9 cellular contexts compared by ENCODE assay signal in the genomic region with DNA sequence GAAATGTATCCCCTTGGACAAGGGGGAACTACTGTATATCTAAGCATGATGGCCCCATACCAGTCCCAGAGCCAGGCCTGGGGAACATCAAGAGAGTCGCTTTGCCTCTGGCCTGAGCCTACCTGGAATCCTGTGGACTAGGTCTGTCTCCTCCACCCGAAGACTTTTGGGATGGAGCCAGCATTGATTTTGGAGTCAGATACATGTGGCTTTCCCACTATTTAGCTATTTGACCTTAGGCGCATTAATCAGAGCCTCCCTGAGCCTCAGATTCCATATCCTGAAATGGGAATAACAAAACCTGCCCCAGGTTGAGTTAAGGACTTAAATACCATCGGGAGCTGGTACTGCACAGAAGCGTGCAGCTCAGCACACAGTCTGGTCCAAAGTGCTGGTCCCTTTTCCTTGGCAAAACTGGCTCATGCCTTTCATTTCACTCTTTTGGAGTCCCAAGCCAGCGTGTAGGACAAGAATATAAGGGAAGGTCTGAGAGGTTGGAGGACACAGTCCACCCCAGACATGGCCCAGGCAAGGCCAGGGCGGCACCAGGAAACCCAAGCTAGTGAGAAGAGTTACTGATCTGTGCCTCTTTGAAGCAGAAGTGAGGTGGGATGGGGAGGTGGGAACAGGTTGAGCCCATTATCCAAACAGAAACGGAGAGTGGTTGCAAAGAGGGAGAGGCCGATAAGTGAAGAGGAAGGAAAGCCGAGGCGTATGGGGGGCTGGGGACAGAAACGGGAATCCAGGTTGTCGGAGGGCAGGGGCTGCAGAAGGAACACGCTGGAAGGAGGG. TPM values are rescaled to one million over a fixed set of nuclear protein-coding genes. Genes with fewer than 3 reads are reported as not detected.
DNase-seq lines count a peak whose midpoint lies in the region; ATAC-seq and TF ChIP-seq lines count a peak whose summit lies in the region.
"Had no signal": no experiment of that assay in that cellular context is flagged by ENCODE, and none has a peak within 500 bp of the region (broad histone marks: within the 10 kb centered on the region; RNA-seq: fewer than 3 reads in every experiment).

No MANE protein-coding gene starts in this region.

- no peaks in the 10 kb centered on the region for H3K36me3 ChIP-seq in BLaER1 treated with 17β-estradiol and CSF1 and Interleukin-3, amounts not matched to agents 10 nM and 100 nM
- no peaks in the 10 kb centered on the region for H3K36me3 ChIP-seq in KMS-11 (ENCODE audit: insufficient read depth)
- no peaks in the 10 kb centered on the region for H3K36me3 ChIP-seq in ectodermal cell (ENCODE audit: control insufficient read depth, insufficient read depth, low read length)

- H3K4me1 ChIP-seq in BLaER1 treated with 17β-estradiol and CSF1 and Interleukin-3, amounts not matched to agents 10 nM and 100 nM, result peaks cover 8 to 29% (median 21%) of the 10 kb centered on the region in 10 experiments; a peak in 19 of 20 replicates
- H3K4me1 ChIP-seq in KMS-11 (ENCODE audit: low read depth, poor library complexity, severe bottlenecking) (peaks cover 5% of the 10 kb centered on the region), ectodermal cell (ENCODE audit: control insufficient read depth, insufficient read depth, low read length) (peaks cover 6% of the 10 kb centered on the region)

- TF ChIP-seq CTCF in KMS-11 (conservative IDR thresholded peaks at IDR 0.05; ENCODE audit: low read depth, low read length), result no peak

- no peaks in the 10 kb centered on the region for H3K79me2 ChIP-seq in KMS-11 (ENCODE audit: insufficient read depth, low read depth)

- POLR2A ChIA-PET in naive thymus-derived CD8-positive, alpha-beta T cell (lab: Charles Lee), result no interaction called here

- H2AFZ ChIP-seq in KMS-11 (ENCODE audit: low read depth), result peak overlapping the region; percentile 56; the same call in 1 of the 2 replicates

- no peaks in the 10 kb centered on the region for H3K9me3 Mint-ChIP-seq in naive thymus-derived CD8-positive, alpha-beta T cell

- peak overlapping the region in 1 of 10 donors; percentile 1 for H3K27ac Mint-ChIP-seq in naive thymus-derived CD8-positive, alpha-beta T cell

- peaks cover 11 to 27% (median 14%) of the 10 kb centered on the region in 11 experiments; a peak in 19 of 22 replicates for H3K27me3 ChIP-seq in BLaER1 treated with 17β-estradiol and CSF1 and Interleukin-3, amounts not matched to agents 10 nM and 100 nM
- 0 out of 2 replicates have a peak, but pooled peaks cover 3% of the 10 kb centered on the region for H3K27me3 ChIP-seq in KMS-11 (ENCODE audit: insufficient read depth, low read depth)
- peaks cover 50% of the 10 kb centered on the region for H3K27me3 ChIP-seq in ectodermal cell (ENCODE audit: control insufficient read depth, insufficient read depth, low read length, poor library complexity, severe bottlenecking)

- DNase-seq in naive thymus-derived CD8-positive, alpha-beta T cell, result no peak
- no peak for DNase-seq in putamen (ENCODE audit: low spot score)
- DNase-seq in SKM-1 (lab: John Stamatoyannopoulos, UW; ENCODE audit: unreplicated experiment), result no peak
- DNase-seq in activated gamma-delta T cell (lab: John Stamatoyannopoulos, UW), result no peak

- peak overlapping the region in 5 of 11 experiments; percentile 46 to 75 (median 64); a peak in 7 of 22 replicates for H3K9ac ChIP-seq in BLaER1 treated with 17β-estradiol and CSF1 and Interleukin-3, amounts not matched to agents 10 nM and 100 nM
- H3K9ac ChIP-seq in KMS-11, result no peak overlapping the region

- ATAC-seq in naive thymus-derived CD8-positive, alpha-beta T cell, result no peak
- ATAC-seq in GM19455 (IDR thresholded peaks at IDR 0.05; ENCODE audit: unreplicated experiment), result no peak

- H3K9me3 ChIP-seq in BLaER1 treated with 17β-estradiol and CSF1 and Interleukin-3, amounts not matched to agents 10 nM and 100 nM (replicated peaks in 1 of 11), result no peaks in the 10 kb centered on the region
- H3K9me3 ChIP-seq in ectodermal cell (ENCODE audit: control insufficient read depth, low read length), result no peaks in the 10 kb centered on the region

- peaks cover 0 to 2% (median 0%) of the 10 kb centered on the region in 3 donors for H3K36me3 Mint-ChIP-seq in naive thymus-derived CD8-positive, alpha-beta T cell

- peak overlapping the region; percentile 56 to 69 (median 62); a peak in 19 of 20 replicates for H3K4me3 ChIP-seq in BLaER1 treated with 17β-estradiol and CSF1 and Interleukin-3, amounts not matched to agents 10 nM and 100 nM
- H3K4me3 ChIP-seq in KMS-11 (IDR thresholded peaks at IDR 0.05; ENCODE audit: insufficient read depth, low read depth, low read length), result no peak overlapping the region
- H3K4me3 ChIP-seq in ectodermal cell (ENCODE audit: insufficient read depth, low read depth, low read length), result peak overlapping the region; percentile 38

- 50 to 56% methylated on average over 14 of the region's 14 CpGs for WGBS in ectodermal cell, 2 experiments

- peak overlapping the region; percentile 96 to 100 (median 100) for H3K4me2 ChIP-seq in BLaER1 treated with 17β-estradiol and CSF1 and Interleukin-3, amounts not matched to agents 10 nM and 100 nM
- H3K4me2 ChIP-seq in KMS-11, result peak overlapping the region; percentile 71; the same call in 1 of the 2 replicates

- peaks cover 0 to 9% (median 0%) of the 10 kb centered on the region in 11 experiments; a peak in 4 of 22 replicates for H4K20me1 ChIP-seq in BLaER1 treated with 17β-estradiol and CSF1 and Interleukin-3, amounts not matched to agents 10 nM and 100 nM
- H4K20me1 ChIP-seq in KMS-11 (ENCODE audit: insufficient read depth), result no peaks in the 10 kb centered on the region

- no peak overlapping the region for H3K27ac ChIP-seq in BLaER1 treated with 17β-estradiol and CSF1 and Interleukin-3, amounts not matched to agents 10 nM and 100 nM
- no peak overlapping the region for H3K27ac ChIP-seq in KMS-11
- no peak overlapping the region for H3K27ac ChIP-seq in ectodermal cell (ENCODE audit: insufficient read depth, low read depth, low read length, poor library complexity, severe bottlenecking)

- peaks cover 11 to 20% (median 15%) of the 10 kb centered on the region in 4 donors for H3K4me1 Mint-ChIP-seq in naive thymus-derived CD8-positive, alpha-beta T cell

- peaks cover 23 to 51% (median 33%) of the 10 kb centered on the region in 5 donors for H3K27me3 Mint-ChIP-seq in naive thymus-derived CD8-positive, alpha-beta T cell

- H3K4me3 Mint-ChIP-seq in naive thymus-derived CD8-positive, alpha-beta T cell, result peak overlapping the region; percentile 36 to 87 (median 76)

RNA-seq across cellular contexts. Expression of gene FA2H, which starts 1.0 kb away (rescaled TPM):
- 0.80 TPM for polyA plus RNA-seq in ectodermal cell (2013, experiment 1 of 4)
- polyA plus RNA-seq in ectodermal cell (2013, experiment 2 of 4), result 0.71 TPM
- 0.27 TPM for polyA plus RNA-seq in ectodermal cell (2013, experiment 3 of 4)
- polyA plus RNA-seq in ectodermal cell (2013, experiment 4 of 4), result 0.45 TPM
- not detected for total RNA-seq in naive thymus-derived CD8-positive, alpha-beta T cell
- polyA plus RNA-seq in naive thymus-derived CD8-positive, alpha-beta T cell, result not detected
- total RNA-seq: M059J had no signal
